ENCODE assay signal across 19 cellular contexts in the genomic region with DNA sequence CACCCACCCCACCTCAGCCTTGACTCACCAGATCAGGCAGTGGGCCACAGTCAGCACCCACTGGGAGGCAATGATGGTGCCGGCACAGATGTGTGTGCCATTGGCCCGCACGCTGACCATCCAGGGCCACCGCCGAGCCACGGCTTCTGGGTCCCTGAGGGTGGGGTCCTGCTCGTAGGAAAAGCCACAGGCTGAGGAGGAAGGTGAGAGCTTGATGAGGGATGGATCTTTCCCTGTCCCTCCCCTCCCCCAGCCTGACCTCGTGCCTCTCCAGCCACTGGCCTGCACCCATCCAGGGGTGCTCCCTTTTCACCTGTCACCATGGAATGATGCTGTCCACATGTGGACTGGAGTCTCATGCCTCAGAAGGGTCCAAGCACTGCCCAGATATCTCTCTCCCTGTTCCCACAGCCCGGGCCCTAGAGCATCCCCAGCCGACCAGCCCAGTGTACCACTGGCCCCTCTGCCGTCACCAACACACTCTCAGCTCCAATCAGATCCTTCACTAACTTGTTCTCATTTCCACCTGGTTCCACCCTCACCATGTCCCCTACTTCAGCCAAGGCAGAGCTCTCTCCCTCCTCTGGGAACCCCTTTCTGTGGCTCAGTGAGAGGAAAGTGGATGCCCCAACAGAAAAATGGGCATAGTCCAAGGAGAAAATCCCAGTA. TPM values are rescaled to one million over a fixed set of nuclear protein-coding genes. Genes with fewer than 3 reads are reported as not detected.
DNase-seq lines count a peak whose midpoint lies in the region; ATAC-seq and TF ChIP-seq lines count a peak whose summit lies in the region.
"Had no signal": no experiment of that assay in that cellular context is flagged by ENCODE, and none has a peak within 500 bp of the region (broad histone marks: within the 10 kb centered on the region; RNA-seq: fewer than 3 reads in every experiment).

No MANE protein-coding gene starts in this region.

- H3K27ac ChIP-seq in heart right ventricle (no peak overlapping the region), left ventricle myocardium inferior (replicated peaks) (no peak overlapping the region), coronary artery (no peak overlapping the region), upper lobe of right lung (no peak overlapping the region)
- H3K27ac ChIP-seq: A549 had no signal

- peaks cover 0 to 6% (median 0%) of the 10 kb centered on the region in 9 donors for H3K4me1 ChIP-seq in heart right ventricle
- peaks cover 6% of the 10 kb centered on the region for H3K4me1 ChIP-seq in left ventricle myocardium inferior
- no peaks in the 10 kb centered on the region for H3K4me1 ChIP-seq in upper lobe of right lung
- H3K4me1 ChIP-seq: A549 had no signal

- WGBS in heart right ventricle, 2 donors: 88 to 94% methylated on average over 11 of the region's 11 CpGs

- ATAC-seq in heart right ventricle (no peak), omental fat pad (ENCODE audit: low FRiP score) (no peak), upper lobe of right lung (no peak), sciatic nerve (no peak), GM21529 (IDR thresholded peaks at IDR 0.05; ENCODE audit: unreplicated experiment) (no peak)
- ATAC-seq: A549 had no signal

- H3K4me3 ChIP-seq in heart right ventricle (no peak overlapping the region), left ventricle myocardium inferior (no peak overlapping the region), coronary artery (no peak overlapping the region), upper lobe of right lung (no peak overlapping the region)
- H3K4me3 ChIP-seq: A549 had no signal

- TF ChIP-seq CTCF in heart right ventricle (IDR thresholded peaks at IDR 0.05) (no peak), left ventricle myocardium inferior (IDR thresholded peaks at IDR 0.05; ENCODE audit: borderline replicate concordance) (no peak), coronary artery (IDR thresholded peaks at IDR 0.05) (no peak), omental fat pad (IDR thresholded peaks at IDR 0.05) (no peak), upper lobe of right lung (IDR thresholded peaks at IDR 0.05) (no peak)

- DNase-seq in heart right ventricle (peak; percentile 1 to 3), left ventricle myocardium inferior (no peak), coronary artery (ENCODE audit: low spot score) (peak; percentile 63), omental fat pad (ENCODE audit: low spot score) (peak; percentile 17), upper lobe of right lung (peak; percentile 40), sciatic nerve (ENCODE audit: low spot score) (no peak), RPMI8226 (no peak)
- DNase-seq: Karpas-422, MM.1S, NCI-H1930, NCI-H2171, NCI-H446 treated with DMSO at 0.1 percent for 48 hours, NCI-H748 treated with DMSO at 0.1 percent for 48 hours, SHP77 had no signal

- H3K36me3 ChIP-seq in heart right ventricle (no peaks in the 10 kb centered on the region), left ventricle myocardium inferior (no peaks in the 10 kb centered on the region), upper lobe of right lung (no peaks in the 10 kb centered on the region)

- H3K9me3 ChIP-seq in heart right ventricle (no peaks in the 10 kb centered on the region), left ventricle myocardium inferior (replicated peaks) (no peaks in the 10 kb centered on the region), upper lobe of right lung (no peaks in the 10 kb centered on the region)
- H3K9me3 ChIP-seq: A549, Caco-2 had no signal

- H3K27me3 ChIP-seq in heart right ventricle (peaks cover 0 to 30% (median 13%) of the 10 kb centered on the region in 7 donors), left ventricle myocardium inferior (ENCODE audit: low read depth) (peaks cover 42% of the 10 kb centered on the region), upper lobe of right lung (no peaks in the 10 kb centered on the region)

- intact Hi-C loops in heart right ventricle (cut with DNase I): loop anchor here in 1 of 10 donors (10.0 kb wide), 1 partner anchor 609 kb away; no protein-coding TSS in a partner anchor
- intact Hi-C loops in left ventricle myocardium inferior (cut with micrococcal nuclease): no loop called here
- intact Hi-C loops in upper lobe of right lung (cut with DNase I): no loop called here
- intact Hi-C loops in sciatic nerve (cut with DNase I): no loop called here

RNA-seq across cellular contexts. Expression of gene PRSS50, which starts 2.0 kb away (rescaled TPM):
- total RNA-seq in heart right ventricle (under 1 TPM in 8 of 10 donors, not detected in 2; 0.09 to 0.37 (median 0.25) TPM), left ventricle myocardium inferior (0.22 TPM), omental fat pad (under 1 TPM in 1 of 4 donors, not detected in 3; 0.32 TPM), upper lobe of right lung (0.20 TPM), sciatic nerve (0.13 TPM)
- polyA plus RNA-seq in heart right ventricle: under 1 TPM; 0.43 to 0.88 TPM
- total RNA-seq: Caco-2, H4 had no signal
- polyA plus RNA-seq: A549, CD14-positive monocyte had no signal

RNA-seq across cellular contexts. Expression of gene TMIE, which starts 14.4 kb away (rescaled TPM):
- total RNA-seq in heart right ventricle (1 to 10 TPM in 1 of 10 donors, under 1 TPM in 8, not detected in 1; 0.21 to 1.1 (median 0.48) TPM), left ventricle myocardium inferior (1.5 TPM), omental fat pad (under 1 TPM in 1 of 4 donors, not detected in 3; 0.79 TPM), upper lobe of right lung (1.7 TPM), sciatic nerve (0.76 TPM)
- polyA plus RNA-seq in heart right ventricle: 1 to 10 TPM in 1 of 2 donors, under 1 TPM in 1; 0.39 to 1.2 TPM
- total RNA-seq: Caco-2, H4 had no signal
- polyA plus RNA-seq: CD14-positive monocyte had no signal

RNA-seq across cellular contexts. Expression of gene ALS2CL, which starts 22.2 kb away (rescaled TPM):
- total RNA-seq in heart right ventricle (10 to 100 TPM; 16.3 to 41.6 (median 21.6) TPM), left ventricle myocardium inferior (33.7 TPM), omental fat pad (10 to 100 TPM in 1 of 4 donors, 1 to 10 TPM in 3; 3.7 to 30.6 (median 6.7) TPM), upper lobe of right lung (64.5 TPM), sciatic nerve (18.5 TPM)
- polyA plus RNA-seq in heart right ventricle: 100 to 1,000 TPM in 1 of 2 donors, 10 to 100 TPM in 1; 15.6 to 102 TPM

Comparison
In these comparisons a context has a peak if more than half of its experiments do, and no peak if none do; other contexts are left out.
1. DNase-seq: peak in heart right ventricle (2 of 2), coronary artery (single experiment), omental fat pad (single experiment) and upper lobe of right lung (single experiment); none in left ventricle myocardium inferior (single experiment), sciatic nerve (single experiment) and RPMI8226 (single experiment).